Comparison of ENCODE assay signal across 8 cellular contexts in genomic region chr11:47552086-47552580, GRCh38. TPM values are rescaled to one million over a fixed set of nuclear protein-coding genes. Genes with fewer than 3 reads are reported as not detected.
DNase-seq lines count a peak whose midpoint lies in the region; ATAC-seq and TF ChIP-seq lines count a peak whose summit lies in the region.

No MANE protein-coding gene starts in this region.

- H3K9me3 Mint-ChIP-seq in brain (peaks cover 0 to 4% (median 0%) of the 10 kb centered on the region in 5 experiments), immature natural killer cell (no peaks in the 10 kb centered on the region)

- DNase-seq in Caki2 (ENCODE audit: low read depth) (peak; percentile 25), OCI-M1 (lab: John Stamatoyannopoulos, UW) (peak; percentile 70), immature natural killer cell (peak in 1 of 3 donors; percentile 7), NCI-H2081 treated with DMSO at 0.1 percent for 48 hours (lab: John Stamatoyannopoulos, UW) (no peak)
- DNase-seq in stimulated activated CD4-positive, alpha-beta T cell treated with anti-CD3 and anti-CD28 coated beads, Interleukin-1b, Interleukin-23, amount 100 ng/mL, for 48 hours: peak; percentile 27

- H3K4me1 Mint-ChIP-seq in brain (peaks cover 54% of the 10 kb centered on the region), immature natural killer cell (peaks cover 51 to 66% of the 10 kb centered on the region in 2 donors)

- no peak for TF ChIP-seq CTCF in brain (conservative IDR thresholded peaks at IDR 0.05)

- peak overlapping the region; percentile 98 to 100 (median 100) for H3K4me3 Mint-ChIP-seq in brain
- peak overlapping the region; percentile 94 to 98 (median 97) for H3K4me3 Mint-ChIP-seq in immature natural killer cell

- ATAC-seq in GM21737 (IDR thresholded peaks at IDR 0.05; ENCODE audit: unreplicated experiment): peak; percentile 4
- no peak for ATAC-seq in GM19452 (IDR thresholded peaks at IDR 0.05; ENCODE audit: unreplicated experiment)

- in situ Hi-C loops in Caki2 (cut with HindIII; ENCODE audit: low pct_unique_long_range_greater_than_20kb, low sequenced_read_pairs): no loop called here

- H3K27me3 Mint-ChIP-seq in brain (peaks cover 12% of the 10 kb centered on the region), immature natural killer cell (ENCODE audit: low read depth in 3 of 3) (peaks cover 0 to 8% (median 3%) of the 10 kb centered on the region in 3 donors)

- H3K36me3 Mint-ChIP-seq in brain (peaks cover 38% of the 10 kb centered on the region), immature natural killer cell (no peaks in the 10 kb centered on the region)

- peak overlapping the region; percentile 91 to 99 (median 98) for H3K27ac Mint-ChIP-seq in brain
- H3K27ac Mint-ChIP-seq in immature natural killer cell: peak overlapping the region; percentile 89 to 96 (median 93)

RNA-seq across cellular contexts. Expression of gene CELF1, which starts 0.8 kb away (rescaled TPM):
- total RNA-seq in Caki2 (2014; rRNA removed; shearing (Covaris generic); ENCODE audit: low replicate concordance): 39.8 and 99.7 TPM in 2 replicates
- 47.2 TPM for polyA plus RNA-seq in brain (ENCODE audit: insufficient read depth, low read depth, low replicate concordance)
- 10 to 100 TPM; 21.0 to 58.1 (median 35.5) TPM for polyA plus RNA-seq in immature natural killer cell

RNA-seq across cellular contexts. Expression of gene PTPMT1, which starts 13.3 kb away (rescaled TPM):
- total RNA-seq in Caki2 (2014; rRNA removed; shearing (Covaris generic); ENCODE audit: low replicate concordance): 100 and 109 TPM in 2 replicates
- 52.2 TPM for polyA plus RNA-seq in brain (ENCODE audit: insufficient read depth, low read depth, low replicate concordance)
- 100 to 1,000 TPM in 1 of 3 donors, 10 to 100 TPM in 2; 62.2 to 117 (median 80.2) TPM for polyA plus RNA-seq in immature natural killer cell

RNA-seq across cellular contexts. Expression of gene KBTBD4, which starts 26.6 kb away (rescaled TPM):
- 22.6 and 33.6 TPM in 2 replicates for total RNA-seq in Caki2 (2014; rRNA removed; shearing (Covaris generic); ENCODE audit: low replicate concordance)
- polyA plus RNA-seq in brain (ENCODE audit: insufficient read depth, low read depth, low replicate concordance): 19.2 TPM
- polyA plus RNA-seq in immature natural killer cell: 10 to 100 TPM; 40.2 to 60.8 (median 49.1) TPM

RNA-seq across cellular contexts. Expression of gene NDUFS3, which starts 26.7 kb away (rescaled TPM):
- 96.4 and 117 TPM in 2 replicates for total RNA-seq in Caki2 (2014; rRNA removed; shearing (Covaris generic); ENCODE audit: low replicate concordance)
- 158 TPM for polyA plus RNA-seq in brain (ENCODE audit: insufficient read depth, low read depth, low replicate concordance)
- polyA plus RNA-seq in immature natural killer cell: 100 to 1,000 TPM; 108 to 157 (median 143) TPM

RNA-seq across cellular contexts. Expression of gene FAM180B, which starts 34.3 kb away (rescaled TPM):
- not detected in 2 replicates for total RNA-seq in Caki2 (2014; rRNA removed; shearing (Covaris generic); ENCODE audit: low replicate concordance)
- not detected for polyA plus RNA-seq in brain (ENCODE audit: insufficient read depth, low read depth, low replicate concordance)
- not detected for polyA plus RNA-seq in immature natural killer cell
